Comparison of ENCODE assay signal across 14 cellular contexts in the genomic region with DNA sequence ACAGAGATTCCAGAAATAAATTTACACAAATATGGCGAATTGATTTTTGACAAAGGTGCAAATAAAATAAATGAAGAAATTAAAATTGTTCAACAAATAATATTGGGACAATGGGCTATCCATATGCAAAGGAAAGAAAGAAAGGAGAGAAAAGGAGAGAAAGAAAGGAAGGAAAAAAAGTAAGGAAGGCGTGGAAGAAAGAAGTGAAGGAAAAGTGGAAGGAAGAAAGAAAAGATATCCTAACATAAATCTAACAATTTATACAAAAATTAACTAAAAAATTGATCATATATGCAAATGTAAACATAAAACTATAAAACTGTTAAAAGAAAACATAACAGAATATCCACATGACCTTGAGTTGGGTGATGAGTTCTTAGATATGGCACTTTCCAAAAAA.
"Had no signal": no experiment of that assay in that cellular context is flagged by ENCODE, and none has a peak within 500 bp of the region (broad histone marks: within the 10 kb centered on the region; RNA-seq: fewer than 3 reads in every experiment).

No MANE protein-coding gene starts in this region.

- H3K4me1 ChIP-seq: right atrium auricular region, tibial artery, vagina had no signal

- H3K9me3 ChIP-seq: neutrophil, vagina had no signal

- DNase-seq: activated CD8-positive, alpha-beta T cell treated with anti-CD3 and anti-CD28 coated beads for 36 hours; activated naive CD4-positive, alpha-beta T cell treated with anti-CD3 and anti-CD28 coated beads, Interleukin-2, amount 50 U/mL, for 16 hours; amniotic stem cell; effector memory CD4-positive, alpha-beta T cell; kidney glomerular epithelial cell; small intestine; T1000; tibial artery had no signal

- H3K27me3 ChIP-seq: vagina had no signal

- H3K4me3 Mint-ChIP-seq: activated T-helper 17 cell treated with anti-CD3 and anti-CD28 coated beads, Interleukin-2, amount 50 U/mL, for 72 hours had no signal

- H3K9me3 Mint-ChIP-seq: stimulated activated effector memory CD8-positive, alpha-beta T cell treated with anti-CD3 and anti-CD28 coated beads, Interleukin-12 subunit alpha, Interleukin-12 subunit beta, amount 100 ng/mL, for 72 hours had no signal

- H3K36me3 Mint-ChIP-seq: brain had no signal

- FAIRE-seq: small intestine had no signal

- H3K4me3 ChIP-seq: right atrium auricular region, tibial artery, vagina had no signal

- H3K27ac ChIP-seq: neutrophil, right atrium auricular region, tibial artery, vagina had no signal

- ATAC-seq: activated CD8-positive, alpha-beta T cell treated with anti-CD3 and anti-CD28 coated beads for 36 hours; activated T-helper 17 cell treated with anti-CD3 and anti-CD28 coated beads, Interleukin-2, amount 50 U/mL, for 72 hours; stimulated activated effector memory CD8-positive, alpha-beta T cell treated with anti-CD3 and anti-CD28 coated beads, Interleukin-12 subunit alpha, Interleukin-12 subunit beta, amount 100 ng/mL, for 72 hours had no signal

- H3K27ac Mint-ChIP-seq: activated CD8-positive, alpha-beta T cell treated with anti-CD3 and anti-CD28 coated beads for 36 hours; activated T-helper 17 cell treated with anti-CD3 and anti-CD28 coated beads, Interleukin-2, amount 50 U/mL, for 72 hours; brain; stimulated activated effector memory CD8-positive, alpha-beta T cell treated with anti-CD3 and anti-CD28 coated beads, Interleukin-12 subunit alpha, Interleukin-12 subunit beta, amount 100 ng/mL, for 72 hours had no signal

- H3K36me3 ChIP-seq: neutrophil, right atrium auricular region, tibial artery, vagina had no signal
